In genomic region chr17:44899074-44899782, GRCh38 we compare ENCODE assay signal across 8 cellular contexts.
DNase-seq lines count a peak whose midpoint lies in the region; ATAC-seq and FAIRE-seq lines count a peak whose summit lies in the region.

EFTUD2 (minus strand) TSS chr17:44899445; CDS start chr17:44894521, 4,924 bp downstream.

- FAIRE-seq in HTR-8/SVneo (lab: Jason Lieb, UNC) = peak; percentile 99

- no peaks in the 10 kb centered on the region for H3K9me3 Mint-ChIP-seq in effector memory CD8-positive, alpha-beta T cell
- H3K9me3 Mint-ChIP-seq in memory B cell = no peaks in the 10 kb centered on the region

- H3K27ac Mint-ChIP-seq in effector memory CD8-positive, alpha-beta T cell = peak within 1 kb of the TSS; percentile 99 to 100
- peak within 1 kb of the TSS; percentile 100 for H3K27ac Mint-ChIP-seq in memory B cell

- H3K36me3 Mint-ChIP-seq in effector memory CD8-positive, alpha-beta T cell (ENCODE audit: insufficient read depth) = peaks cover 33% of the 10 kb centered on the region
- peaks cover 8% of the 10 kb centered on the region for H3K36me3 Mint-ChIP-seq in memory B cell

- H3K4me3 Mint-ChIP-seq in effector memory CD8-positive, alpha-beta T cell = peak within 1 kb of the TSS; percentile 85 to 95
- H3K4me3 Mint-ChIP-seq in memory B cell = peak within 1 kb of the TSS; percentile 91

- DNase-seq in CD1c-positive myeloid dendritic cell (ENCODE audit: extremely low spot score) (peak; percentile 91), HTR-8/SVneo (ENCODE audit: insufficient read length, low spot score) (peak; percentile 97), NOMO-1 treated with DMSO at 0.1 percent for 48 hours (lab: John Stamatoyannopoulos, UW; ENCODE audit: unreplicated experiment) (peak; percentile 87), memory B cell (ENCODE audit: low spot score in 2 of 2) (peak; percentile 96 to 100)
- DNase-seq in activated CD8-positive, alpha-beta memory T cell treated with anti-CD3 and anti-CD28 coated beads for 4 hours (ENCODE audit: low read depth in 2 of 2) = peak; percentile 84 to 87
- peak; percentile 94 to 98 (median 94) for DNase-seq in effector memory CD8-positive, alpha-beta T cell
- DNase-seq in stimulated activated CD8-positive, alpha-beta memory T cell treated with anti-CD3 and anti-CD28 coated beads, Interleukin-12 subunit alpha, Interleukin-12 subunit beta, amount 100 ng/mL, for 24 hours (ENCODE audit: extremely low read depth) = peak; percentile 84

- H3K27me3 Mint-ChIP-seq in effector memory CD8-positive, alpha-beta T cell = no peaks in the 10 kb centered on the region
- H3K27me3 Mint-ChIP-seq in memory B cell = no peaks in the 10 kb centered on the region

- H3K4me1 Mint-ChIP-seq in effector memory CD8-positive, alpha-beta T cell (ENCODE audit: low read depth in 2 of 2) = peaks cover 17 to 24% of the 10 kb centered on the region in 2 donors
- H3K4me1 Mint-ChIP-seq in memory B cell = peaks cover 13% of the 10 kb centered on the region

- ATAC-seq in GM19468 (IDR thresholded peaks at IDR 0.05; ENCODE audit: extremely low read depth, unreplicated experiment) (peak; percentile 38), memory B cell (ENCODE audit: low read depth) (peak; percentile 89)
- ATAC-seq in effector memory CD8-positive, alpha-beta T cell (replicated peaks) = peak; percentile 91

Comparison
In these comparisons a context has a peak if more than half of its experiments do, and no peak if none do; other contexts are left out.
1. Peak in every context shown above with its lines: DNase-seq and ATAC-seq.
2. ATAC-seq: peak in every context shown above with its lines; median percentile 91 in effector memory CD8-positive, alpha-beta T cell; 89 in memory B cell; 38 in GM19468.